In the genomic region with DNA sequence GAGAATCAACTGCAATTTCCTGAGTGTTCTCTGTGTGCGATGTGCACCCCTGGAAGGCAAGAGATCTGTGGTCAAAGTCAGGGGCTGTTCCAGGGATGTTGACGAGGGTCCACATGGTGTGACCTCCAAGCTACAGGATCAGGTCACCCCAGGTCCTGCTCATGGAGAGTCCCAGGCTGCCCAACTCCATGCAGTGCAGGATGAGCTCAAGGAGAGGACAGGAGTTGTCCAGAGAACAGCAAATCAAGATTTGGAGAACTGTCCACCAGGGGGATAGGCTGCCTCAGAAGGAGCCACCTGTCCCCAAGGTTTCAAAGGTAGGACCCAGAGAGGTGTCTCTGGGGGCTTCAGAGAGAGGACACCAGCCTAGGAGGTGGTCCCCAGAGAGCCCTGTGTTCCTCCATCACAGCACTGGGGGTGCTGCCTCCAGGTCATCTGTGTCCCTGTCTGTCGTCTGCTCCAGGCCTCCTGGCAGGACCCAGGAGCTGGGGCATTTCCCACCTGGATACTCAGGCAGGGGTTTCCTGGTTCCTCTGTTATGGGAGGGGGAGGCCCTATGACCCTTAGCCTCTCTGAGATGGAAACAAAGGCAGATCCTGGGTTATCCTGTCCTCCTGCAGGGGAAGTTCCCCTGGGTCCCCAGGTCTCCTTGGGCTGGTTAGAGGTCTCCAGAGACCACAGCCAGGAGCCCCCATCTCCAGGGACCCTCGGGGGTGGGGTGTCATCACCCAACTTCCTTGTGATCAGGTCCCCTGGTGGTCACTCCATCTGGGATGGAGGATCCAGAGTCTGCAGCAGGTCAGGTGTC, we compare ENCODE assay signal across 25 cellular contexts. TPM values are rescaled to one million over a fixed set of nuclear protein-coding genes. Genes with fewer than 3 reads are reported as not detected.
"Had no signal": no experiment of that assay in that cellular context is flagged by ENCODE, and none has a peak within 500 bp of the region (broad histone marks: within the 10 kb centered on the region; RNA-seq: fewer than 3 reads in every experiment).

No MANE protein-coding gene starts in this region.

- H3K4me3 Mint-ChIP-seq: activated CD4-positive, alpha-beta T cell treated with anti-CD3 and anti-CD28 coated beads, Interleukin-2, amount 10 ng/mL, durations not matched to agents 7 days and 5 days; activated CD8-positive, alpha-beta T cell treated with anti-CD3 and anti-CD28 coated beads for 36 hours; brain; naive thymus-derived CD8-positive, alpha-beta T cell; neural progenitor cell; stimulated activated naive CD8-positive, alpha-beta T cell treated with anti-CD3 and anti-CD28 coated beads, Interleukin-15, amount 100 ng/mL, for 72 hours had no signal

- H3K4me2 ChIP-seq: neural progenitor cell had no signal

- H3K9me3 Mint-ChIP-seq: activated CD4-positive, alpha-beta T cell treated with anti-CD3 and anti-CD28 coated beads, Interleukin-2, amount 10 ng/mL, durations not matched to agents 7 days and 5 days; neural progenitor cell; stimulated activated naive CD8-positive, alpha-beta T cell treated with anti-CD3 and anti-CD28 coated beads, Interleukin-15, amount 100 ng/mL, for 72 hours had no signal

- ATAC-seq: activated CD8-positive, alpha-beta T cell treated with anti-CD3 and anti-CD28 coated beads for 36 hours; naive thymus-derived CD8-positive, alpha-beta T cell; stimulated activated naive CD8-positive, alpha-beta T cell treated with anti-CD3 and anti-CD28 coated beads, Interleukin-15, amount 100 ng/mL, for 72 hours had no signal

- H3K36me3 Mint-ChIP-seq: activated naive CD4-positive, alpha-beta T cell treated with anti-CD3 and anti-CD28 coated beads, Interleukin-2, amount 50 U/mL, for 72 hours; brain; neural progenitor cell had no signal

- H3K27ac ChIP-seq: dorsolateral prefrontal cortex, foreskin keratinocyte, lower lobe of right lung, neural progenitor cell, tibial artery had no signal

- H3K4me1 Mint-ChIP-seq: activated CD4-positive, alpha-beta T cell treated with anti-CD3 and anti-CD28 coated beads, Interleukin-2, amount 10 ng/mL, durations not matched to agents 7 days and 5 days; brain; neural progenitor cell had no signal

- H3K9ac ChIP-seq: neural progenitor cell had no signal

- H3K4me1 ChIP-seq: foreskin keratinocyte, lower lobe of right lung, neural progenitor cell, tibial artery had no signal

- H3K27me3 ChIP-seq: neural progenitor cell had no signal

- H3K27ac Mint-ChIP-seq: activated CD4-positive, alpha-beta T cell treated with anti-CD3 and anti-CD28 coated beads, Interleukin-2, amount 10 ng/mL, durations not matched to agents 7 days and 5 days; activated CD8-positive, alpha-beta T cell treated with anti-CD3 and anti-CD28 coated beads for 36 hours; activated naive CD4-positive, alpha-beta T cell treated with anti-CD3 and anti-CD28 coated beads, Interleukin-2, amount 50 U/mL, for 72 hours; brain; neural progenitor cell; stimulated activated naive CD8-positive, alpha-beta T cell treated with anti-CD3 and anti-CD28 coated beads, Interleukin-15, amount 100 ng/mL, for 72 hours had no signal

- H3K4me3 ChIP-seq: dorsolateral prefrontal cortex, lower lobe of right lung, neural progenitor cell, tibial artery had no signal

- H3K36me3 ChIP-seq: lower lobe of right lung, neural progenitor cell, tibial artery had no signal

- DNase-seq: activated CD4-positive, alpha-beta T cell treated with anti-CD3 and anti-CD28 coated beads, Interleukin-2, amount 10 ng/mL, durations not matched to agents 7 days and 5 days; activated CD8-positive, alpha-beta T cell treated with anti-CD3 and anti-CD28 coated beads for 36 hours; activated gamma-delta T cell treated with Interleukin-2 at 50 U/mL for 16 hours; activated T-cell treated with anti-CD3 and anti-CD28 coated beads, Interleukin-2, amount 50 U/mL, for 1 hour; aorta; central memory CD4-positive, alpha-beta T cell; dorsolateral prefrontal cortex; erythroblast; foreskin keratinocyte; lower lobe of right lung; mesendoderm; naive thymus-derived CD8-positive, alpha-beta T cell; posterior cingulate gyrus; retina; stimulated activated CD4-positive, alpha-beta T cell treated with anti-CD3 and anti-CD28 coated beads, Interleukin-4, amount 100 ng/mL, for 4 hours; stimulated activated naive CD8-positive, alpha-beta T cell treated with anti-CD3 and anti-CD28 coated beads, Interleukin-15, amount 100 ng/mL, for 72 hours; tibial artery had no signal

RNA-seq across cellular contexts. Expression of a gene that starts 2.1 kb away (rescaled TPM):
- total RNA-seq: activated CD4-positive, alpha-beta T cell treated with anti-CD3 and anti-CD28 coated beads, Interleukin-2, amount 10 ng/mL, durations not matched to agents 7 days and 5 days; activated CD8-positive, alpha-beta T cell treated with anti-CD3 and anti-CD28 coated beads for 36 hours; activated naive CD4-positive, alpha-beta T cell treated with anti-CD3 and anti-CD28 coated beads, Interleukin-2, amount 50 U/mL, for 72 hours; dorsolateral prefrontal cortex; foreskin keratinocyte; glomerular endothelial cell; kidney epithelial cell; left lobe of liver; lower lobe of right lung; naive thymus-derived CD8-positive, alpha-beta T cell; omental fat pad; T-helper 2 cell treated with Interferon-gamma antibody and Interleukin-4, amounts not matched to agents 100 ng/mL and 5 ng/mL, for 36 hours had no signal
- polyA plus RNA-seq: foreskin keratinocyte; naive thymus-derived CD8-positive, alpha-beta T cell had no signal

RNA-seq across cellular contexts. Expression of a gene that starts 18.2 kb away (rescaled TPM):
- total RNA-seq: activated CD4-positive, alpha-beta T cell treated with anti-CD3 and anti-CD28 coated beads, Interleukin-2, amount 10 ng/mL, durations not matched to agents 7 days and 5 days; activated CD8-positive, alpha-beta T cell treated with anti-CD3 and anti-CD28 coated beads for 36 hours; activated naive CD4-positive, alpha-beta T cell treated with anti-CD3 and anti-CD28 coated beads, Interleukin-2, amount 50 U/mL, for 72 hours; dorsolateral prefrontal cortex; foreskin keratinocyte; glomerular endothelial cell; kidney epithelial cell; naive thymus-derived CD8-positive, alpha-beta T cell; omental fat pad; T-helper 2 cell treated with Interferon-gamma antibody and Interleukin-4, amounts not matched to agents 100 ng/mL and 5 ng/mL, for 36 hours had no signal
- polyA plus RNA-seq: foreskin keratinocyte; naive thymus-derived CD8-positive, alpha-beta T cell had no signal
